ENCODE assay signal across 17 cellular contexts in genomic region chr7:43076606-43077005, GRCh38. TPM values are rescaled to one million over a fixed set of nuclear protein-coding genes. Genes with fewer than 3 reads are reported as not detected.
"Had no signal": no experiment of that assay in that cellular context is flagged by ENCODE, and none has a peak within 500 bp of the region (broad histone marks: within the 10 kb centered on the region; RNA-seq: fewer than 3 reads in every experiment).

No MANE protein-coding gene starts in this region.

- H3K4me1 Mint-ChIP-seq: memory B cell, T-cell had no signal

- H3K9me3 ChIP-seq: ovary, tibial artery had no signal

- H3K27me3 ChIP-seq: brain microvascular endothelial cell, hepatocyte, ovary, tibial artery had no signal

- ATAC-seq: T-cell had no signal

- DNase-seq: activated CD8-positive, alpha-beta memory T cell treated with anti-CD3 and anti-CD28 coated beads for 24 hours; activated naive CD4-positive, alpha-beta T cell treated with anti-CD3 and anti-CD28 coated beads, Interleukin-2, amount 50 U/mL, for 16 hours; activated T-cell treated with anti-CD3 and anti-CD28 coated beads for 4 hours; amygdala; kidney; left ventricle myocardium inferior; ovary; T-cell; tibial artery had no signal

- H3K36me3 Mint-ChIP-seq: memory B cell, T-cell had no signal

- H3K4me3 Mint-ChIP-seq: activated CD4-positive, alpha-beta T cell treated with anti-CD3 and anti-CD28 coated beads for 36 hours; activated T-helper 17 cell treated with anti-CD3 and anti-CD28 coated beads, Interleukin-2, amount 50 U/mL, for 72 hours; dendritic cell treated with granulocyte-macrophage colony-stimulating factor and Interleukin-4, amounts not matched to agents 40 ng/mL and 50 ng/mL, for 4 days; memory B cell; neural crest cell; T-cell had no signal

- H3K4me1 ChIP-seq: left ventricle myocardium inferior, tibial artery had no signal

- H3K27ac Mint-ChIP-seq: activated CD4-positive, alpha-beta T cell treated with anti-CD3 and anti-CD28 coated beads for 36 hours; dendritic cell treated with granulocyte-macrophage colony-stimulating factor and Interleukin-4, amounts not matched to agents 40 ng/mL and 50 ng/mL, for 4 days; memory B cell; T-cell had no signal

- H3K36me3 ChIP-seq: brain microvascular endothelial cell, left ventricle myocardium inferior, ovary, tibial artery had no signal

- H3K9me3 Mint-ChIP-seq: dendritic cell treated with granulocyte-macrophage colony-stimulating factor and Interleukin-4, amounts not matched to agents 40 ng/mL and 50 ng/mL, for 4 days; neural crest cell; T-cell had no signal

- H3K27ac ChIP-seq: brain microvascular endothelial cell, hepatocyte, left ventricle myocardium inferior, ovary, tibial artery had no signal

- H3K4me3 ChIP-seq: hepatocyte, left ventricle myocardium inferior, ovary, tibial artery had no signal

RNA-seq across cellular contexts. Expression of gene HECW1, which starts 35.8 kb away (rescaled TPM):
- total RNA-seq: activated CD4-positive, alpha-beta T cell treated with anti-CD3 and anti-CD28 coated beads for 36 hours; activated T-helper 17 cell treated with anti-CD3 and anti-CD28 coated beads, Interleukin-2, amount 50 U/mL, for 72 hours; epithelial cell of proximal tubule; left ventricle myocardium inferior; T-cell had no signal
